Comparison of ENCODE assay signal across 8 cellular contexts in genomic region chr20:10436053-10436699, GRCh38. TPM values are rescaled to one million over a fixed set of nuclear protein-coding genes. Genes with fewer than 3 reads are reported as not detected.
DNase-seq lines count a peak whose midpoint lies in the region; ATAC-seq and TF ChIP-seq lines count a peak whose summit lies in the region.

No MANE protein-coding gene starts in this region.

- TF ChIP-seq CTCF in CD4-positive, alpha-beta T cell (IDR thresholded peaks at IDR 0.05): no peak
- no peak for TF ChIP-seq CTCF in Peyer's patch (IDR thresholded peaks at IDR 0.05)

- POLR2A ChIA-PET in CD4-positive, alpha-beta T cell (lab: Charles Lee): interaction anchor here (0.6 to 3.4 kb wide), 2 partner anchors 17 to 58 kb away, joined by 4 to 22 read pairs; no protein-coding TSS in a partner anchor
- POLR2A ChIA-PET in activated naive CD8-positive, alpha-beta T cell treated with anti-CD3 and anti-CD28 coated beads, Interleukin-2, amount 10 ng/mL, durations not matched to agents 7 days and 5 days (lab: Charles Lee): interaction anchor here (0.7 kb wide), 1 partner anchor 114 kb away, joined by 3 read pairs; no protein-coding TSS in a partner anchor

- intact Hi-C loops in CD4-positive, alpha-beta T cell (cut with DNase I, micrococcal nuclease): loop anchor here (5.0 to 10.0 kb wide), 2 partner anchors 66 to 69 kb away; no protein-coding TSS in a partner anchor

- H3K4me1 ChIP-seq in HUES48 (ENCODE audit: control insufficient read depth, insufficient read depth, low read length) (0 out of 2 replicates have a peak, but pooled peaks cover 5% of the 10 kb centered on the region), mucosa of stomach (ENCODE audit: control insufficient read depth, insufficient read depth, low read length) (peaks cover 6% of the 10 kb centered on the region), Peyer's patch (peaks cover 0 to 20% (median 0%) of the 10 kb centered on the region in 4 donors)

- no peak overlapping the region for H3K9ac ChIP-seq in HUES48 (ENCODE audit: low read depth, low read length)
- H3K9ac ChIP-seq in mucosa of stomach (ENCODE audit: low read length): peak overlapping the region; percentile 90

- H3K27ac ChIP-seq in CD4-positive, alpha-beta T cell (ENCODE audit: low read depth, low read length): no peak overlapping the region
- H3K27ac ChIP-seq in HUES48 (ENCODE audit: low read depth, low read length) (no peak overlapping the region), Peyer's patch (no peak overlapping the region)

- H3K36me3 Mint-ChIP-seq in CD4-positive, alpha-beta T cell (ENCODE audit: low read depth): peaks cover 21% of the 10 kb centered on the region
- peaks cover under 1% of the 10 kb centered on the region for H3K36me3 Mint-ChIP-seq in activated naive CD8-positive, alpha-beta T cell treated with anti-CD3 and anti-CD28 coated beads, Interleukin-2, amount 10 ng/mL, durations not matched to agents 7 days and 5 days

- H3K9me3 Mint-ChIP-seq in CD4-positive, alpha-beta T cell: no peaks in the 10 kb centered on the region
- H3K9me3 Mint-ChIP-seq in activated naive CD8-positive, alpha-beta T cell treated with anti-CD3 and anti-CD28 coated beads, Interleukin-2, amount 10 ng/mL, durations not matched to agents 7 days and 5 days: no peaks in the 10 kb centered on the region

- no peak for ATAC-seq in CD4-positive, alpha-beta T cell (ENCODE audit: poor library complexity)
- no peak for ATAC-seq in activated naive CD8-positive, alpha-beta T cell treated with anti-CD3 and anti-CD28 coated beads, Interleukin-2, amount 10 ng/mL, durations not matched to agents 7 days and 5 days (ENCODE audit: low read depth)

- no peaks in the 10 kb centered on the region for H3K9me3 ChIP-seq in CD4-positive, alpha-beta T cell (ENCODE audit: control insufficient read depth, low read length)
- H3K9me3 ChIP-seq in HUES48 (ENCODE audit: control insufficient read depth, insufficient read depth, low read length) (no peaks in the 10 kb centered on the region), mucosa of stomach (ENCODE audit: control insufficient read depth, low read length) (no peaks in the 10 kb centered on the region), Peyer's patch (no peaks in the 10 kb centered on the region)

- H3K36me3 ChIP-seq in HUES48 (ENCODE audit: control insufficient read depth, insufficient read depth, low read length): no peaks in the 10 kb centered on the region
- H3K36me3 ChIP-seq in mucosa of stomach (ENCODE audit: control insufficient read depth, insufficient read depth, low read length): no peaks in the 10 kb centered on the region
- no peaks in the 10 kb centered on the region for H3K36me3 ChIP-seq in Peyer's patch

- CTCF ChIA-PET in CD4-positive, alpha-beta T cell (lab: Charles Lee): interaction anchor here (0.8 kb wide), 1 partner anchor 15 kb away, joined by 3 read pairs; no protein-coding TSS in a partner anchor

- DNase-seq in CD4-positive, alpha-beta T cell: no peak
- DNase-seq in activated naive CD8-positive, alpha-beta T cell treated with anti-CD3 and anti-CD28 coated beads, Interleukin-2, amount 10 ng/mL, durations not matched to agents 7 days and 5 days: no peak
- DNase-seq in amniotic stem cell (lab: John Stamatoyannopoulos, UW) (no peak), Peyer's patch (no peak), NCI-H524 treated with DMSO at 0.1 percent for 48 hours (lab: John Stamatoyannopoulos, UW) (no peak), NK-92 (lab: John Stamatoyannopoulos, UW; ENCODE audit: unreplicated experiment) (no peak)

- peak overlapping the region; percentile 94 for H3K4me3 Mint-ChIP-seq in CD4-positive, alpha-beta T cell
- peak overlapping the region; percentile 98 for H3K4me3 Mint-ChIP-seq in activated naive CD8-positive, alpha-beta T cell treated with anti-CD3 and anti-CD28 coated beads, Interleukin-2, amount 10 ng/mL, durations not matched to agents 7 days and 5 days

- peak overlapping the region; percentile 97 for H3K27ac Mint-ChIP-seq in CD4-positive, alpha-beta T cell
- H3K27ac Mint-ChIP-seq in activated naive CD8-positive, alpha-beta T cell treated with anti-CD3 and anti-CD28 coated beads, Interleukin-2, amount 10 ng/mL, durations not matched to agents 7 days and 5 days: no peak overlapping the region

- TF ChIP-seq POLR2A in Peyer's patch (IDR thresholded peaks at IDR 0.05): no peak

- no peaks in the 10 kb centered on the region for H3K27me3 ChIP-seq in CD4-positive, alpha-beta T cell (ENCODE audit: control insufficient read depth, insufficient read depth, low read length)
- H3K27me3 ChIP-seq in HUES48 (ENCODE audit: control insufficient read depth, insufficient read depth, low read length) (no peaks in the 10 kb centered on the region), mucosa of stomach (ENCODE audit: control insufficient read depth, insufficient read depth, low read length) (no peaks in the 10 kb centered on the region), Peyer's patch (no peaks in the 10 kb centered on the region)

- peak overlapping the region; percentile 92 for H3K4me3 ChIP-seq in HUES48 (ENCODE audit: low read depth, low read length)
- H3K4me3 ChIP-seq in mucosa of stomach (ENCODE audit: low read length): no peak overlapping the region
- H3K4me3 ChIP-seq in Peyer's patch: no peak overlapping the region

- H3K27me3 Mint-ChIP-seq in CD4-positive, alpha-beta T cell: no peaks in the 10 kb centered on the region
- H3K27me3 Mint-ChIP-seq in activated naive CD8-positive, alpha-beta T cell treated with anti-CD3 and anti-CD28 coated beads, Interleukin-2, amount 10 ng/mL, durations not matched to agents 7 days and 5 days: no peaks in the 10 kb centered on the region

- H3K4me1 Mint-ChIP-seq in CD4-positive, alpha-beta T cell (ENCODE audit: low read depth): peaks cover 57% of the 10 kb centered on the region
- H3K4me1 Mint-ChIP-seq in activated naive CD8-positive, alpha-beta T cell treated with anti-CD3 and anti-CD28 coated beads, Interleukin-2, amount 10 ng/mL, durations not matched to agents 7 days and 5 days: peaks cover 26% of the 10 kb centered on the region

RNA-seq across cellular contexts. Expression of gene SLX4IP, which starts 1.1 kb away (rescaled TPM):
- 1 to 10 TPM; 1.6 to 1.8 TPM for total RNA-seq in CD4-positive, alpha-beta T cell
- 1 to 10 TPM; 7.6 to 8.5 TPM for total RNA-seq in activated naive CD8-positive, alpha-beta T cell treated with anti-CD3 and anti-CD28 coated beads, Interleukin-2, amount 10 ng/mL, durations not matched to agents 7 days and 5 days
- 1 to 10 TPM; 6.1 to 9.0 (median 7.9) TPM for total RNA-seq in Peyer's patch

RNA-seq across cellular contexts. Expression of gene MKKS, which starts 2.2 kb away (rescaled TPM):
- under 1 TPM; 0.66 to 0.78 TPM for total RNA-seq in CD4-positive, alpha-beta T cell
- total RNA-seq in activated naive CD8-positive, alpha-beta T cell treated with anti-CD3 and anti-CD28 coated beads, Interleukin-2, amount 10 ng/mL, durations not matched to agents 7 days and 5 days: 1 to 10 TPM; 9.6 to 10.0 TPM
- total RNA-seq in Peyer's patch: 10 to 100 TPM; 12.4 to 27.5 (median 19.9) TPM

Comparison
In these comparisons a context has a peak if more than half of its experiments do, and no peak if none do; other contexts are left out.
1. RNA of gene MKKS, which starts 2.2 kb away (total RNA-seq): 12.4 to 27.5 TPM in Peyer's patch and 9.6 to 10.0 TPM in activated naive CD8-positive, alpha-beta T cell treated with anti-CD3 and anti-CD28 coated beads, Interleukin-2, amount 10 ng/mL, durations not matched to agents 7 days and 5 days; 0.66 to 0.78 TPM in CD4-positive, alpha-beta T cell; every median in the first group is over 4 times any median in the second.